In the genomic region with DNA sequence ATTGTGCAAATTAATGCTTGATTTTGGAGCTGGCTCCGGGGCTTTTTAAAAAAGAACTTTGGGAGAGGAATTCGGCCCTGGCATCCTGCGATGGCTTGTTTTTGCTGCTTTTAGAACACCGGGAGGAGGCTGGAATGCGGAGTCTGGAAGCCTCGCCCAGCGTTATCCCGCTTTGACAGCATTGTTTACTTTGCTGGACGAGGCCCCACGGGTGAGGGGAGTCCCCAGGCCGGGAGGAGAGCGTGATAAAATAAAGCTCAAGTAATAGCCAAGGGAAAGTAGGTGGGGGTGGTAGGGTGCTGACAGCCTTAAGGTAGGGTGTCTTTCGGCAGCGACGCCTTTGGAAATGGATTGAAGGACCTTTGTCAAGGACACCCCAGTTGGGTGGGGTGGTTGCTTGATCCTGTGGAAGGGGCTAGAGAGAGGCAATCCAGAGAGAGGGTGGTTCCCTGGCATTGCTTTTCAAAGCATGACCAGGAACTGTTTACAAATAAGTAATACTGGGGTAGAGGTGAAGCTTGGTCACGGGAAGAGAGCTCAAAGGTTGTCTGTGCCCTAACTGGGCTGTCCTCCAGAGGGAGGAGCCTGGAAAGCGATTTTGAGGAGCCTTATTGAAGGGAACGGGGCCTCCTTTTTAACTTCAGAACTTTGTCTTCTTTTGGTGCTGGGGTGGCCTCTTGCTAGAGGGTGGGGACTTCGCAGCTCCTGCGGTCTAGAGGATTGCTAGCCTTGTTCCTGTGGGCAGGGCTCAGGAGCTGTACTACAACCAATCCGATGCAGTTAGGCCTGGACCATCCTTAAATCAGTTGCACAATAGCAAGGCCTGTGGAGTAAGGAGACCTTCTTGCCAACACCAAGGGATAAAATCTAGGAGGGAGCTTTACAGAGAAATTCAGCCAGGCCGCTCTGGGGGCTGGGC, we compare ENCODE assay signal across 8 cellular contexts. TPM values are rescaled to one million over a fixed set of nuclear protein-coding genes. Genes with fewer than 3 reads are reported as not detected.
DNase-seq lines count a peak whose midpoint lies in the region; ATAC-seq and TF ChIP-seq lines count a peak whose summit lies in the region.

No MANE protein-coding gene starts in this region.

- peaks cover 60% of the 10 kb centered on the region for H3K79me2 ChIP-seq in neural progenitor cell (ENCODE audit: low read depth)

- H3K4me3 ChIP-seq in CD8-positive, alpha-beta memory T cell (ENCODE audit: low read length), result peak overlapping the region; percentile 78
- H3K4me3 ChIP-seq in neural progenitor cell, result peak overlapping the region; percentile 76

- TF ChIP-seq CTCF in neural progenitor cell (IDR thresholded peaks at IDR 0.05), result no peak

- peaks cover 49 to 61% (median 50%) of the 10 kb centered on the region in 3 donors for H3K4me1 Mint-ChIP-seq in CD8-positive, alpha-beta memory T cell
- H3K4me1 Mint-ChIP-seq in activated naive CD4-positive, alpha-beta T cell treated with anti-CD3 and anti-CD28 coated beads, Interleukin-2, amount 10 ng/mL, durations not matched to agents 7 days and 5 days, result peaks cover 39% of the 10 kb centered on the region
- peaks cover 34% of the 10 kb centered on the region for H3K4me1 Mint-ChIP-seq in neural progenitor cell

- CTCF ChIA-PET in CD8-positive, alpha-beta memory T cell (lab: Charles Lee), result interaction anchor here (0.8 to 2.2 kb wide), 8 partner anchors 21 to 259 kb away, joined by 3 to 9 read pairs (median 3); a partner anchor contains a TSS
- CTCF ChIA-PET in activated naive CD4-positive, alpha-beta T cell treated with anti-CD3 and anti-CD28 coated beads, Interleukin-2, amount 10 ng/mL, durations not matched to agents 7 days and 5 days (lab: Charles Lee), result interaction anchor here (0.7 to 4.5 kb wide), 9 partner anchors 22 to 259 kb away, joined by 3 to 19 read pairs (median 4); a partner anchor contains a TSS

- peak overlapping the region; percentile 90 to 98 (median 97) for H3K4me3 Mint-ChIP-seq in CD8-positive, alpha-beta memory T cell
- H3K4me3 Mint-ChIP-seq in activated naive CD4-positive, alpha-beta T cell treated with anti-CD3 and anti-CD28 coated beads, Interleukin-2, amount 10 ng/mL, durations not matched to agents 7 days and 5 days, result peak overlapping the region; percentile 99
- peak overlapping the region; percentile 94 for H3K4me3 Mint-ChIP-seq in neural progenitor cell

- no peaks in the 10 kb centered on the region for H3K36me3 ChIP-seq in CD8-positive, alpha-beta memory T cell (ENCODE audit: insufficient read depth, low read length)
- peaks cover 6% of the 10 kb centered on the region for H3K36me3 ChIP-seq in neural progenitor cell

- no peaks in the 10 kb centered on the region for H3K27me3 Mint-ChIP-seq in CD8-positive, alpha-beta memory T cell
- H3K27me3 Mint-ChIP-seq in activated naive CD4-positive, alpha-beta T cell treated with anti-CD3 and anti-CD28 coated beads, Interleukin-2, amount 10 ng/mL, durations not matched to agents 7 days and 5 days, result peaks cover 2% of the 10 kb centered on the region
- peaks cover 7% of the 10 kb centered on the region for H3K27me3 Mint-ChIP-seq in neural progenitor cell (ENCODE audit: insufficient read depth, low read depth)

- H3K9me3 Mint-ChIP-seq in CD8-positive, alpha-beta memory T cell, result no peaks in the 10 kb centered on the region
- H3K9me3 Mint-ChIP-seq in activated naive CD4-positive, alpha-beta T cell treated with anti-CD3 and anti-CD28 coated beads, Interleukin-2, amount 10 ng/mL, durations not matched to agents 7 days and 5 days, result no peaks in the 10 kb centered on the region
- H3K9me3 Mint-ChIP-seq in neural progenitor cell, result peaks cover 13% of the 10 kb centered on the region

- ATAC-seq in GM21825 (IDR thresholded peaks at IDR 0.05; ENCODE audit: unreplicated experiment), result peak; percentile 36
- no peak for ATAC-seq in HG02970 (IDR thresholded peaks at IDR 0.05; ENCODE audit: low FRiP score, unreplicated experiment)
- no peak for ATAC-seq in GM18505 (IDR thresholded peaks at IDR 0.05; ENCODE audit: unreplicated experiment)

- peak overlapping the region; percentile 80 to 97 (median 95) for H3K27ac Mint-ChIP-seq in CD8-positive, alpha-beta memory T cell
- peak overlapping the region; percentile 96 for H3K27ac Mint-ChIP-seq in activated naive CD4-positive, alpha-beta T cell treated with anti-CD3 and anti-CD28 coated beads, Interleukin-2, amount 10 ng/mL, durations not matched to agents 7 days and 5 days
- H3K27ac Mint-ChIP-seq in neural progenitor cell, result peak overlapping the region; percentile 93

- peaks cover 46% of the 10 kb centered on the region for H4K20me1 ChIP-seq in neural progenitor cell (ENCODE audit: low read depth)

- peak overlapping the region; percentile 72 for H3K9ac ChIP-seq in neural progenitor cell

- POLR2A ChIA-PET in CD8-positive, alpha-beta memory T cell (lab: Charles Lee), result interaction anchor here (0.6 to 2.5 kb wide), 9 partner anchors 12 to 259 kb away, joined by 3 to 14 read pairs (median 4); a partner anchor contains a TSS

- H3K9me3 ChIP-seq in CD8-positive, alpha-beta memory T cell (ENCODE audit: low read length), result no peaks in the 10 kb centered on the region
- no peaks in the 10 kb centered on the region for H3K9me3 ChIP-seq in neural progenitor cell (ENCODE audit: low read depth)

- DNase-seq in CD8-positive, alpha-beta memory T cell, result peak in 3 of 5 donors; percentile 7 to 28 (median 22)
- DNase-seq in NOMO-1 treated with DMSO at 0.1 percent for 48 hours (lab: John Stamatoyannopoulos, UW; ENCODE audit: unreplicated experiment), result peak; percentile 93
- DNase-seq in activated naive CD4-positive, alpha-beta T cell treated with anti-CD3 and anti-CD28 coated beads, Interleukin-2, amount 10 ng/mL, durations not matched to agents 7 days and 5 days, result peak; percentile 68
- DNase-seq in foreskin melanocyte, result peak; percentile 71
- DNase-seq in neural progenitor cell (ENCODE audit: low spot score), result peak; percentile 63

- H3K4me2 ChIP-seq in neural progenitor cell, result peak overlapping the region; percentile 97

- H3K4me1 ChIP-seq in CD8-positive, alpha-beta memory T cell (ENCODE audit: insufficient read depth, low read length), result peaks cover 20% of the 10 kb centered on the region
- H3K4me1 ChIP-seq in neural progenitor cell, result peaks cover 13% of the 10 kb centered on the region

- H2AFZ ChIP-seq in neural progenitor cell (replicated peaks), result no peak overlapping the region

- H3F3A ChIP-seq in neural progenitor cell (ENCODE audit: low read depth), result peaks cover 20% of the 10 kb centered on the region

- peaks cover 0 to 31% (median 7%) of the 10 kb centered on the region in 3 donors for H3K36me3 Mint-ChIP-seq in CD8-positive, alpha-beta memory T cell
- H3K36me3 Mint-ChIP-seq in activated naive CD4-positive, alpha-beta T cell treated with anti-CD3 and anti-CD28 coated beads, Interleukin-2, amount 10 ng/mL, durations not matched to agents 7 days and 5 days, result peaks cover 28% of the 10 kb centered on the region
- peaks cover 34% of the 10 kb centered on the region for H3K36me3 Mint-ChIP-seq in neural progenitor cell

- TF ChIP-seq POLR2A in GM18505 (IDR thresholded peaks at IDR 0.05; ENCODE audit: borderline replicate concordance, extremely low read depth, insufficient read depth, insufficient read length), result no peak

- peak overlapping the region; percentile 71 for H3K27ac ChIP-seq in CD8-positive, alpha-beta memory T cell (ENCODE audit: low read depth, low read length)
- H3K27ac ChIP-seq in neural progenitor cell, result no peak overlapping the region

- H3K27me3 ChIP-seq in CD8-positive, alpha-beta memory T cell (ENCODE audit: insufficient read depth, low read length, poor library complexity, severe bottlenecking), result no peaks in the 10 kb centered on the region
- H3K27me3 ChIP-seq in neural progenitor cell, result no peaks in the 10 kb centered on the region

RNA-seq across cellular contexts. Expression of a gene that starts 1.2 kb away (rescaled TPM):
- total RNA-seq in CD8-positive, alpha-beta memory T cell, result 10 to 100 TPM; 44.4 to 45.8 TPM
- 61.9 TPM for polyA plus RNA-seq in CD8-positive, alpha-beta memory T cell
- total RNA-seq in neural progenitor cell (ENCODE audit: low replicate concordance), result 110 and 122 TPM in 2 replicates

RNA-seq across cellular contexts. Expression of a gene that starts 22.7 kb away (rescaled TPM):
- 10 to 100 TPM; 12.1 to 12.8 TPM for total RNA-seq in CD8-positive, alpha-beta memory T cell
- 2.8 TPM for polyA plus RNA-seq in CD8-positive, alpha-beta memory T cell
- 19.0 and 44.9 TPM in 2 replicates for total RNA-seq in neural progenitor cell (ENCODE audit: low replicate concordance)

RNA-seq across cellular contexts. Expression of a gene that starts 36.3 kb away (rescaled TPM):
- not detected for total RNA-seq in CD8-positive, alpha-beta memory T cell
- 0.43 TPM for polyA plus RNA-seq in CD8-positive, alpha-beta memory T cell
- total RNA-seq in neural progenitor cell (ENCODE audit: low replicate concordance), result not detected in 2 replicates

Comparison
In these comparisons a context has a peak if more than half of its experiments do, and no peak if none do; other contexts are left out.
1. DNase-seq: peak in every context shown above with its lines; median percentile 93 in NOMO-1 treated with DMSO at 0.1 percent for 48 hours; 71 in foreskin melanocyte; 68 in activated naive CD4-positive, alpha-beta T cell treated with anti-CD3 and anti-CD28 coated beads, Interleukin-2, amount 10 ng/mL, durations not matched to agents 7 days and 5 days; 63 in neural progenitor cell; 22 in CD8-positive, alpha-beta memory T cell.